Comparison of ENCODE assay signal across 9 cellular contexts in genomic region chr10:74871595-74872382, GRCh38. TPM values are rescaled to one million over a fixed set of nuclear protein-coding genes. Genes with fewer than 3 reads are reported as not detected.
DNase-seq lines count a peak whose midpoint lies in the region; ATAC-seq and TF ChIP-seq lines count a peak whose summit lies in the region.
"Had no signal": no experiment of that assay in that cellular context is flagged by ENCODE, and none has a peak within 500 bp of the region (broad histone marks: within the 10 kb centered on the region; RNA-seq: fewer than 3 reads in every experiment).

No MANE protein-coding gene starts in this region.

- no peaks in the 10 kb centered on the region for H3K9me3 ChIP-seq in sigmoid colon

- H3K27me3 ChIP-seq in sigmoid colon, result no peaks in the 10 kb centered on the region

- no peak for TF ChIP-seq EP300 in sigmoid colon (IDR thresholded peaks at IDR 0.05)

- 43 to 60% methylated on average over 5 of the region's 5 CpGs for WGBS in sigmoid colon, 2 donors

- no peaks in the 10 kb centered on the region for H3K36me3 ChIP-seq in sigmoid colon

- H3K4me3 ChIP-seq in sigmoid colon, result no peak overlapping the region

- no peak for TF ChIP-seq CTCF in sigmoid colon (IDR thresholded peaks at IDR 0.05)

- DNase-seq in left colon (no peak), posterior vena cava (ENCODE audit: low spot score) (no peak), sigmoid colon (no peak), HuH-7 (ENCODE audit: low spot score) (no peak), NCI-H1048 (lab: John Stamatoyannopoulos, UW) (no peak)
- DNase-seq: mesendoderm had no signal

- no peak overlapping the region for H3K27ac ChIP-seq in sigmoid colon

- TF ChIP-seq POLR2A in sigmoid colon (IDR thresholded peaks at IDR 0.05), result no peak

- peak; percentile 77 for ATAC-seq in GM18519 (IDR thresholded peaks at IDR 0.05; ENCODE audit: low FRiP score, unreplicated experiment)
- peak; percentile 94 for ATAC-seq in GM21529 (IDR thresholded peaks at IDR 0.05; ENCODE audit: unreplicated experiment)
- ATAC-seq in HG03571 (IDR thresholded peaks at IDR 0.05; ENCODE audit: unreplicated experiment), result peak; percentile 84
- peak; percentile 96 for ATAC-seq in left colon

- intact Hi-C loops in left colon (cut with DNase I, micrococcal nuclease) (no loop called here), posterior vena cava (cut with DNase I) (no loop called here), sigmoid colon (cut with DNase I) (no loop called here)

- H3K4me1 ChIP-seq in sigmoid colon, result peaks cover 0 to 59% (median 21%) of the 10 kb centered on the region in 4 donors

RNA-seq across cellular contexts. Expression of gene KAT6B, which starts 45.4 kb away (rescaled TPM):
- total RNA-seq in left colon, result 10 to 100 TPM; 26.6 to 30.7 TPM
- 10 to 100 TPM; 34.7 to 35.0 TPM for total RNA-seq in posterior vena cava
- total RNA-seq in sigmoid colon, result 10 to 100 TPM; 49.9 to 77.0 (median 64.2) TPM
- 1 to 10 TPM; 5.8 to 9.1 (median 7.8) TPM for polyA plus RNA-seq in sigmoid colon
